8 cellular contexts compared by ENCODE assay signal in the genomic region with DNA sequence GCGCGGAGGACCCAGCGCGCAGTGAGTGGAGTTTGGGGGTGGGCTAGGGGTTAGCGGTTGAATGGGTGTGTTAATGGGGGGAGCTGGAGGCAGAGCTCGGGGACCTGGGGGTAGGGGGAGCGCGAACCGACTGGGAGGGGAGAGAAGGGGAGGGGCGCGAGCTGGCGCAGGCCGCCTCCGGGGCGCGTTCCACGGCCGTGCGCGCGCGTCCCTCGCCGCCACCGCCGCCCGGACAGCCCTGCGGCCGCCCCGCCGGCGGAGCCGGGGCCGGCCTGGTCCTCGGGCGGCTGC. TPM values are rescaled to one million over a fixed set of nuclear protein-coding genes. Genes with fewer than 3 reads are reported as not detected.
DNase-seq lines count a peak whose midpoint lies in the region; ATAC-seq and TF ChIP-seq lines count a peak whose summit lies in the region.

A gene (plus strand): TSS at position 194 of the 291 bp plus-strand sequence. CDS start 36,051 bp downstream, outside the sequence.

- 0 to 2% methylated on average over 23 to 27 of the region's 36 CpGs for WGBS in lower leg skin, 2 donors
- WGBS in tibial nerve, 2 donors: 0 to 3% methylated on average over 31 to 35 of the region's 36 CpGs

- peak within 1 kb of the TSS; percentile 52 for H3K4me3 ChIP-seq in A673 (ENCODE audit: low read depth, low read length, poor library complexity, severe bottlenecking)
- peak within 1 kb of the TSS; percentile 89 for H3K4me3 ChIP-seq in lower leg skin (ENCODE audit: low read depth, poor library complexity, severe bottlenecking)
- H3K4me3 ChIP-seq in tibial nerve: peak within 1 kb of the TSS; percentile 69 to 88 (median 72)

- H3K27ac ChIP-seq in A673 (ENCODE audit: low read depth, low read length, poor library complexity, severe bottlenecking) (no peak within 1 kb of the TSS), caudate nucleus (ENCODE audit: low read depth, low read length) (peak within 1 kb of the TSS; percentile 89), tibial nerve (peak within 1 kb of the TSS; percentile 80 to 95 (median 88))

- no peak for TF ChIP-seq EP300 in tibial nerve (IDR thresholded peaks at IDR 0.05)

- ATAC-seq in HG02884 (IDR thresholded peaks at IDR 0.05; ENCODE audit: unreplicated experiment): no peak
- no peak for ATAC-seq in HG03354 (IDR thresholded peaks at IDR 0.05; ENCODE audit: poor library complexity, severe bottlenecking, unreplicated experiment)

- TF ChIP-seq CTCF in A673 (conservative IDR thresholded peaks at IDR 0.05; ENCODE audit: low read depth, low read length) (no peak), lower leg skin (IDR thresholded peaks at IDR 0.05) (no peak), tibial nerve (IDR thresholded peaks at IDR 0.05) (no peak)

- POLR2A ChIA-PET in A673 (lab: Charles Lee; ENCODE audit: low non-redundant PET): no interaction called here

- BruUV-seq in A673 (replicated peaks; lab: Mats Ljungman, UMichigan): no TSS peak

- intact Hi-C loops in A673 (cut with micrococcal nuclease; ENCODE audit: unreplicated experiment) (no loop called here), lower leg skin (cut with DNase I; ENCODE audit: low total_unique reads) (no loop called here)

- peaks cover 71% of the 10 kb centered on the region for H3K27me3 ChIP-seq in A673 (replicated peaks; ENCODE audit: insufficient read depth, low read depth, low read length, poor library complexity)
- H3K27me3 ChIP-seq in tibial nerve: no peaks in the 10 kb centered on the region

- H3K4me1 ChIP-seq in A673 (ENCODE audit: insufficient read depth, low read length, poor library complexity, severe bottlenecking) (peaks cover 9% of the 10 kb centered on the region), tibial nerve (peaks cover 0 to 19% (median 5%) of the 10 kb centered on the region in 4 donors)

- no peak for TF ChIP-seq POLR2A in lower leg skin (IDR thresholded peaks at IDR 0.05)
- TF ChIP-seq POLR2A in tibial nerve (IDR thresholded peaks at IDR 0.05): no peak

- CTCF ChIA-PET in A673 (lab: Charles Lee): no interaction called here

- H3K9me3 ChIP-seq in A673 (ENCODE audit: low read depth, low read length, poor library complexity, severe bottlenecking): no peaks in the 10 kb centered on the region
- H3K9me3 ChIP-seq in tibial nerve: no peaks in the 10 kb centered on the region

- H3K36me3 ChIP-seq in A673 (ENCODE audit: insufficient read depth, low read length, poor library complexity, severe bottlenecking) (no peaks in the 10 kb centered on the region), tibial nerve (no peaks in the 10 kb centered on the region)

- DNase-seq in A673 (ENCODE audit: low spot score) (no peak), HT1080 (ENCODE audit: low read depth) (no peak), caudate nucleus (lab: John Stamatoyannopoulos, UW) (peak in 9 of 61 donors; percentile 25 to 48 (median 43)), lower leg skin (ENCODE audit: low spot score in 2 of 2) (no peak), tibial nerve (ENCODE audit: low spot score in 2 of 2) (peak in 1 of 2 donors; percentile 5), COLO668 (lab: John Stamatoyannopoulos, UW; ENCODE audit: unreplicated experiment) (no peak)

RNA-seq across cellular contexts. Expression of the gene that starts here (rescaled TPM):
- total RNA-seq in A673 (2021) (1.5 and 2.8 TPM in 2 replicates), lower leg skin (10 to 100 TPM; 24.4 to 57.1 (median 45.4) TPM), tibial nerve (10 to 100 TPM; 25.3 to 77.7 (median 27.2) TPM)
- total RNA-seq in HT1080 (2014; rRNA removed; shearing (Covaris generic)): 21.6 and 27.2 TPM in 2 replicates
- polyA plus RNA-seq in HT1080 (2015; cell fraction: cytosol; rRNA removed): 24.7 and 33.4 TPM in 2 replicates
- polyA plus RNA-seq in HT1080 (2015; cell fraction: nucleus; rRNA removed): 34.7 and 39.7 TPM in 2 replicates
